In the genomic region with DNA sequence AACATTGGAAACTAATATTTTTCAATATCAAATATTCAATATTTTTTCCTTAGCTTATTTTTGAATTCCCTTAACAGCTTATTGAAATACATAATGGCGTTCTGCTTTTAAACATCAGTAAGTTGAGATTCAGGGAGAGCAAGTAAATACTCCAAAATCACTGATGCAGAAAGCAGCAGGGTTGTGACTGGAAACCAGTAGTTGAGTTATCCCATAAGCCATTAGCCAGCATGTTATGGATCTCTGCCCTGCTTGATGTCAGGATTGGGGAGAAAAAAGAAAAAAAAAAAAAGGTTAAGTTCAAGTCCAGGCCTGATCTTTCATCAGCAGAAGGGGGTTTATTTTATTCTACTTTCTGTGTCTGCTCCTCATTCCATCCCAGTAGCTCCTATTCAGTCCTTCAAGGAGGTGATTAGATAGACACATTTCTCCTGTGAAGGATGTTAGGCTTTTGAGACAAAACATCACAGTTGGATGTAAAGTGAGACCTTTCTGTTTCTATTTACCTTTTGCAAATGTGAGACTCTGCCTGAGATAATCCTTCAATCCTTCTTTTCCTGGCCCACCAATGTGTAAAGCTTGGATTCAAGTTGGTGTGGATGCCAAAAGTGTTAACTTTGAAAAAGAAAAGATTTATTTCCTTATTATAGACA, we compare ENCODE assay signal across 24 cellular contexts.
DNase-seq lines count a peak whose midpoint lies in the region; ATAC-seq and TF ChIP-seq lines count a peak whose summit lies in the region.
"Had no signal": no experiment of that assay in that cellular context is flagged by ENCODE, and none has a peak within 500 bp of the region (broad histone marks: within the 10 kb centered on the region; RNA-seq: fewer than 3 reads in every experiment).

No MANE protein-coding gene starts in this region.

- ATAC-seq in GM23338 (peak; percentile 84), lower lobe of right lung (no peak)
- ATAC-seq: activated CD8-positive, alpha-beta T cell treated with anti-CD3 and anti-CD28 coated beads, Interleukin-2, amount 10 ng/mL, durations not matched to agents 7 days and 5 days; body of pancreas; PC-3 had no signal

- H3K36me3 ChIP-seq in GM23338 (ENCODE audit: insufficient read depth) (no peaks in the 10 kb centered on the region), NT2/D1 (ENCODE audit: insufficient read depth, insufficient read length, low read length) (no peaks in the 10 kb centered on the region), uterus (no peaks in the 10 kb centered on the region), lower lobe of right lung (no peaks in the 10 kb centered on the region)
- H3K36me3 ChIP-seq: prostate gland, upper lobe of left lung had no signal

- H3K27me3 ChIP-seq in GM23338 (ENCODE audit: insufficient read depth) (no peaks in the 10 kb centered on the region), NT2/D1 (ENCODE audit: insufficient read depth, insufficient read length) (no peaks in the 10 kb centered on the region), uterus (no peaks in the 10 kb centered on the region), lower lobe of right lung (ENCODE audit: low read depth) (no peaks in the 10 kb centered on the region)
- H3K27me3 ChIP-seq: body of pancreas, upper lobe of left lung had no signal

- H3K4me3 Mint-ChIP-seq in GM23338, result no peak overlapping the region
- H3K4me3 Mint-ChIP-seq: activated CD8-positive, alpha-beta T cell treated with anti-CD3 and anti-CD28 coated beads, Interleukin-2, amount 10 ng/mL, durations not matched to agents 7 days and 5 days; activated naive CD4-positive, alpha-beta T cell treated with anti-CD3 and anti-CD28 coated beads, Interleukin-2, amount 50 U/mL, for 24 hours; nephron had no signal

- H3F3A ChIP-seq in GM23338 (replicated peaks; ENCODE audit: low read depth), result no peaks in the 10 kb centered on the region

- no peaks in the 10 kb centered on the region for H3K9me2 ChIP-seq in GM23338 (ENCODE audit: insufficient read depth)

- H3K27ac ChIP-seq in GM23338 (ENCODE audit: low read depth) (peak overlapping the region; percentile 16; the same call in 1 of the 2 replicates), uterus (no peak overlapping the region), lower lobe of right lung (no peak overlapping the region)
- H3K27ac ChIP-seq: body of pancreas, coronary artery, KMS-11, prostate gland, upper lobe of left lung had no signal

- no peak overlapping the region for H3K27ac Mint-ChIP-seq in GM23338
- H3K27ac Mint-ChIP-seq: activated CD8-positive, alpha-beta T cell treated with anti-CD3 and anti-CD28 coated beads, Interleukin-2, amount 10 ng/mL, durations not matched to agents 7 days and 5 days; activated naive CD4-positive, alpha-beta T cell treated with anti-CD3 and anti-CD28 coated beads, Interleukin-2, amount 50 U/mL, for 24 hours had no signal

- no peaks in the 10 kb centered on the region for H4K20me1 ChIP-seq in GM23338 (replicated peaks; ENCODE audit: insufficient read depth)

- no peaks in the 10 kb centered on the region for H3K36me3 Mint-ChIP-seq in GM23338 (ENCODE audit: low read depth)
- H3K36me3 Mint-ChIP-seq: activated naive CD4-positive, alpha-beta T cell treated with anti-CD3 and anti-CD28 coated beads, Interleukin-2, amount 50 U/mL, for 24 hours had no signal

- H3K4me2 ChIP-seq in GM23338, result peak overlapping the region; percentile 1; the same call in 1 of the 2 replicates
- H3K4me2 ChIP-seq: KMS-11 had no signal

- no peak overlapping the region for H3K9ac ChIP-seq in NT2/D1 (ENCODE audit: insufficient read length, low read depth)
- H3K9ac ChIP-seq: KMS-11 had no signal

- peak; percentile 33 for DNase-seq in GM23338 (ENCODE audit: low spot score)
- peak; percentile 78 for DNase-seq in NCI-H187 treated with DMSO at 0.1 percent for 48 hours (lab: John Stamatoyannopoulos, UW)
- DNase-seq in NT2/D1 (ENCODE audit: low read depth, low spot score), result peak; percentile 84
- peak; percentile 14 for DNase-seq in iPS-NIHi11 (ENCODE audit: low spot score)
- DNase-seq in uterus, result no peak
- no peak for DNase-seq in lower lobe of right lung
- DNase-seq in stimulated activated CD4-positive, alpha-beta T cell treated with anti-CD3 and anti-CD28 coated beads, Interleukin-2, amount 100 ng/mL, for 48 hours, result no peak
- no peak for DNase-seq in NCI-H1436 (lab: John Stamatoyannopoulos, UW)
- DNase-seq: activated CD8-positive, alpha-beta T cell treated with anti-CD3 and anti-CD28 coated beads, Interleukin-2, amount 10 ng/mL, durations not matched to agents 7 days and 5 days; activated T-cell treated with anti-CD3 and anti-CD28 coated beads, Interleukin-2, amount 50 U/mL, for 48 hours; body of pancreas; COR-L47; hypothalamus; kidney glomerular epithelial cell; midbrain; NCI-H1105 treated with DMSO at 0.1 percent for 48 hours; NCI-H748 treated with DMSO at 0.1 percent for 48 hours; PC-3; upper lobe of left lung had no signal

- H3K4me1 ChIP-seq in GM23338 (ENCODE audit: insufficient read depth) (peaks cover 27% of the 10 kb centered on the region), NT2/D1 (ENCODE audit: insufficient read depth, insufficient read length) (no peaks in the 10 kb centered on the region), uterus (no peaks in the 10 kb centered on the region), lower lobe of right lung (peaks cover 7% of the 10 kb centered on the region)
- H3K4me1 ChIP-seq: body of pancreas, prostate gland had no signal

- H3K4me3 ChIP-seq in GM23338 (no peak overlapping the region), NT2/D1 (ENCODE audit: insufficient read length, low read depth) (no peak overlapping the region), uterus (no peak overlapping the region), lower lobe of right lung (no peak overlapping the region)
- H3K4me3 ChIP-seq: body of pancreas, coronary artery, prostate gland, upper lobe of left lung had no signal

- peaks cover 2% of the 10 kb centered on the region for H3K27me3 Mint-ChIP-seq in GM23338 (ENCODE audit: insufficient read depth, low read depth, poor library complexity)
- H3K27me3 Mint-ChIP-seq: activated naive CD4-positive, alpha-beta T cell treated with anti-CD3 and anti-CD28 coated beads, Interleukin-2, amount 50 U/mL, for 24 hours had no signal

- intact Hi-C loops in uterus (cut with DNase I; ENCODE audit: low total_unique reads) (no loop called here), lower lobe of right lung (cut with DNase I) (no loop called here)

- H3K9me3 ChIP-seq in NT2/D1 (ENCODE audit: insufficient read depth, low read length) (no peaks in the 10 kb centered on the region), uterus (no peaks in the 10 kb centered on the region), lower lobe of right lung (no peaks in the 10 kb centered on the region)
- H3K9me3 ChIP-seq: body of pancreas, prostate gland, upper lobe of left lung had no signal

- H3K4me1 Mint-ChIP-seq in GM23338, result peaks cover 38% of the 10 kb centered on the region
- H3K4me1 Mint-ChIP-seq: activated naive CD4-positive, alpha-beta T cell treated with anti-CD3 and anti-CD28 coated beads, Interleukin-2, amount 50 U/mL, for 24 hours had no signal

- TF ChIP-seq POLR2A in uterus (IDR thresholded peaks at IDR 0.05), result no peak

- H3K79me2 ChIP-seq in GM23338 (replicated peaks; ENCODE audit: insufficient read depth), result no peaks in the 10 kb centered on the region

- TF ChIP-seq CTCF in GM23338 (conservative IDR thresholded peaks at IDR 0.05; ENCODE audit: low read depth in 2 of 2) (no peak), uterus (IDR thresholded peaks at IDR 0.05) (no peak), lower lobe of right lung (IDR thresholded peaks at IDR 0.05) (no peak)

- H3K9me3 Mint-ChIP-seq in GM23338, result no peaks in the 10 kb centered on the region
- H3K9me3 Mint-ChIP-seq: activated naive CD4-positive, alpha-beta T cell treated with anti-CD3 and anti-CD28 coated beads, Interleukin-2, amount 50 U/mL, for 24 hours; nephron had no signal

- H2AFZ ChIP-seq in GM23338, result no peak overlapping the region

Comparison
In these comparisons a context has a peak if more than half of its experiments do, and no peak if none do; other contexts are left out.
1. DNase-seq: peak in GM23338 (single experiment), NCI-H187 treated with DMSO at 0.1 percent for 48 hours (single experiment), NT2/D1 (single experiment) and iPS-NIHi11 (single experiment); none in uterus (0 of 2), lower lobe of right lung (single experiment), stimulated activated CD4-positive, alpha-beta T cell treated with anti-CD3 and anti-CD28 coated beads, Interleukin-2, amount 100 ng/mL, for 48 hours (0 of 2) and NCI-H1436 (single experiment).